1 cellular context compared by ENCODE assay signal in the genomic region with DNA sequence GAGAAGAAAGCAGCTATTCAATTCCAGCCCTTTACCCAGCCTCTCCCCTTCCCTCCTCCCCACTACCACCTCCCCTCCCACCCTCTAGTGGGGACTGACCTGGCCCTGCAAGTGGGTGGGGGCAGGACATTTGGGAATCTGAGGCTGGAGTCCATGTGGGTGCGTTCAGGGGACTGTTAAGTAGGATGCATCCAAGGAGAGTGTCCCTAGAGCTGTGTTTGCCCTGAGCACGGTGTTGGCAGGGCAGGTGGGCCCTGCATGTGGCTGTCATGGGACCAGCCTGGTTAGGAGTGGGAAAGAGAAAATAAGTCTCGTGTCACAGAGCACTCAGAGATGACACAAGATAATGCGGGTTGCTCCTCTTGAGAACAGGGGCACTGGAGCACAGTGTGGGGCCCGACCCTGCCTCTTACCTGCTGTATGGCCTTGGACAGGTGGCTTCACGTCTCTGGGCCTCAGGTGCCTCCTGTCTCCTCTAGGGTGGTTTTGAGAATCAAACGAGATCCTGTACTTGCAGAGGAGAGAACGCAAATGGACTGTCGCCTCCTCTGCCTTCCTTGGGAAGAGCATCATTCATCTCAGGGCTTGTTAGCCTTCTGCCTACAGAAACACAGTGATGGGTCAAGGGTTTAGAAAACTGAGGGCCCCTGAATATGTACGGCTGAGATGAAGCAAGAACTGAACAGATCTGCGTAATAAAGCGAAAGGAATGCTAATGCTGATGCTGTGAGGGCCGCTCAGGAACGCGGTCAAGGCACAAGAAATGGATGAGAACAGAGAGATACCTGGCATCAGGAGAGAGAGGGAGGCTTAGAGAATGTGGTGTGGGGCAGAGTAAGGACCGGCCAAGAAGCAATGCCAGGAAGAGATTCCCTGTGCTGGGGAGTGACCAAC.
TF ChIP-seq lines count a peak whose summit lies in the region.

No MANE protein-coding gene starts in this region.

TF ChIP-seq in HepG2, 621 proteins besides CTCF, POLR2A, EP300 and RAD21 (continued from another document and continues in another):
- peak; percentile 70; the same call in 1 of the 2 replicates for TF ChIP-seq ARID5B (CRISPR knock-in tag; IDR thresholded peaks at IDR 0.05)
- peak; percentile 60 for TF ChIP-seq THAP11 (CRISPR knock-in tag; IDR thresholded peaks at IDR 0.05)
- 0 out of 2 replicates have a peak, but pooled peaks have one; percentile 58 for TF ChIP-seq TBX2 (CRISPR knock-in tag; IDR thresholded peaks at IDR 0.05; ENCODE audit: borderline replicate concordance)
- TF ChIP-seq, protein P1, sequence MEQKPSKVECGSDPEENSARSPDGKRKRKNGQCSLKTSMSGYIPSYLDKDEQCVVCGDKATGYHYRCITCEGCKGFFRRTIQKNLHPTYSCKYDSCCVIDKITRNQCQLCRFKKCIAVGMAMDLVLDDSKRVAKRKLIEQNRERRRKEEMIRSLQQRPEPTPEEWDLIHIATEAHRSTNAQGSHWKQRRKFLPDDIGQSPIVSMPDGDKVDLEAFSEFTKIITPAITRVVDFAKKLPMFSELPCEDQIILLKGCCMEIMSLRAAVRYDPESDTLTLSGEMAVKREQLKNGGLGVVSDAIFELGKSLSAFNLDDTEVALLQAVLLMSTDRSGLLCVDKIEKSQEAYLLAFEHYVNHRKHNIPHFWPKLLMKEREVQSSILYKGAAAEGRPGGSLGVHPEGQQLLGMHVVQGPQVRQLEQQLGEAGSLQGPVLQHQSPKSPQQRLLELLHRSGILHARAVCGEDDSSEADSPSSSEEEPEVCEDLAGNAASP (CRISPR knock-in tag; IDR thresholded peaks at IDR 0.05; ENCODE audit: borderline replicate concordance), result peak; percentile 85; the same call in 1 of the 2 replicates
- TF ChIP-seq CREBL2 (CRISPR knock-in tag; IDR thresholded peaks at IDR 0.05; ENCODE audit: borderline replicate concordance), result 0 out of 2 replicates have a peak, but pooled peaks have one; percentile 67
- 0 out of 2 replicates have a peak, but pooled peaks have one; percentile 8 for TF ChIP-seq MYNN (CRISPR knock-in tag; IDR thresholded peaks at IDR 0.05; ENCODE audit: low read depth)
- TF ChIP-seq GFI1 (CRISPR knock-in tag; IDR thresholded peaks at IDR 0.05; ENCODE audit: borderline replicate concordance), result 0 out of 2 replicates have a peak, but pooled peaks have one; percentile 8
- no peak for TF ChIP-seq PAX8 (CRISPR knock-in tag; IDR thresholded peaks at IDR 0.05; ENCODE audit: borderline replicate concordance)
- TF ChIP-seq HNF4A (CRISPR knock-in tag; IDR thresholded peaks at IDR 0.05), result peak; percentile 82
- no peak for TF ChIP-seq NFYC (CRISPR knock-in tag; IDR thresholded peaks at IDR 0.05)
- 0 out of 2 replicates have a peak, but pooled peaks have one; percentile 3 for TF ChIP-seq ATF7 (IDR thresholded peaks at IDR 0.05)
- TF ChIP-seq ATF7 (CRISPR knock-in tag; IDR thresholded peaks at IDR 0.05), result 0 out of 2 replicates have a peak, but pooled peaks have one; percentile 2
- 0 out of 2 replicates have a peak, but pooled peaks have one; percentile 49 for TF ChIP-seq ZSCAN21 (CRISPR knock-in tag; IDR thresholded peaks at IDR 0.05; ENCODE audit: borderline replicate concordance)
- TF ChIP-seq, protein P2, sequence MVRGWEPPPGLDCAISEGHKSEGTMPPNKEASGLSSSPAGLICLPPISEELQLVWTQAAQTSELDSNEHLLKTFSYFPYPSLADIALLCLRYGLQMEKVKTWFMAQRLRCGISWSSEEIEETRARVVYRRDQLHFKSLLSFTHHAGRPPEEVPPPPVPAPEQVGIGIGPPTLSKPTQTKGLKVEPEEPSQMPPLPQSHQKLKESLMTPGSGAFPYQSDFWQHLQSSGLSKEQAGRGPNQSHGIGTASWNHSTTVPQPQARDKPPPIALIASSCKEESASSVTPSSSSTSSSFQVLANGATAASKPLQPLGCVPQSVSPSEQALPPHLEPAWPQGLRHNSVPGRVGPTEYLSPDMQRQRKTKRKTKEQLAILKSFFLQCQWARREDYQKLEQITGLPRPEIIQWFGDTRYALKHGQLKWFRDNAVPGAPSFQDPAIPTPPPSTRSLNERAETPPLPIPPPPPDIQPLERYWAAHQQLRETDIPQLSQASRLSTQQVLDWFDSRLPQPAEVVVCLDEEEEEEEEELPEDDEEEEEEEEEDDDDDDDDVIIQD (CRISPR knock-in tag; IDR thresholded peaks at IDR 0.05; ENCODE audit: low read depth), result peak; percentile 86; the same call in 1 of the 2 replicates
- 0 out of 2 replicates have a peak, but pooled peaks have one; percentile 74 for TF ChIP-seq NFATC3 (CRISPR knock-in tag; IDR thresholded peaks at IDR 0.05)
- TF ChIP-seq, protein P3, sequence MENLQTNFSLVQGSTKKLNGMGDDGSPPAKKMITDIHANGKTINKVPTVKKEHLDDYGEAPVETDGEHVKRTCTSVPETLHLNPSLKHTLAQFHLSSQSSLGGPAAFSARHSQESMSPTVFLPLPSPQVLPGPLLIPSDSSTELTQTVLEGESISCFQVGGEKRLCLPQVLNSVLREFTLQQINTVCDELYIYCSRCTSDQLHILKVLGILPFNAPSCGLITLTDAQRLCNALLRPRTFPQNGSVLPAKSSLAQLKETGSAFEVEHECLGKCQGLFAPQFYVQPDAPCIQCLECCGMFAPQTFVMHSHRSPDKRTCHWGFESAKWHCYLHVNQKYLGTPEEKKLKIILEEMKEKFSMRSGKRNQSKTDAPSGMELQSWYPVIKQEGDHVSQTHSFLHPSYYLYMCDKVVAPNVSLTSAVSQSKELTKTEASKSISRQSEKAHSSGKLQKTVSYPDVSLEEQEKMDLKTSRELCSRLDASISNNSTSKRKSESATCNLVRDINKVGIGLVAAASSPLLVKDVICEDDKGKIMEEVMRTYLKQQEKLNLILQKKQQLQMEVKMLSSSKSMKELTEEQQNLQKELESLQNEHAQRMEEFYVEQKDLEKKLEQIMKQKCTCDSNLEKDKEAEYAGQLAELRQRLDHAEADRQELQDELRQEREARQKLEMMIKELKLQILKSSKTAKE (CRISPR knock-in tag; IDR thresholded peaks at IDR 0.05; ENCODE audit: borderline replicate concordance), result peak; percentile 38; the same call in 1 of the 2 replicates
- TF ChIP-seq, protein P4, sequence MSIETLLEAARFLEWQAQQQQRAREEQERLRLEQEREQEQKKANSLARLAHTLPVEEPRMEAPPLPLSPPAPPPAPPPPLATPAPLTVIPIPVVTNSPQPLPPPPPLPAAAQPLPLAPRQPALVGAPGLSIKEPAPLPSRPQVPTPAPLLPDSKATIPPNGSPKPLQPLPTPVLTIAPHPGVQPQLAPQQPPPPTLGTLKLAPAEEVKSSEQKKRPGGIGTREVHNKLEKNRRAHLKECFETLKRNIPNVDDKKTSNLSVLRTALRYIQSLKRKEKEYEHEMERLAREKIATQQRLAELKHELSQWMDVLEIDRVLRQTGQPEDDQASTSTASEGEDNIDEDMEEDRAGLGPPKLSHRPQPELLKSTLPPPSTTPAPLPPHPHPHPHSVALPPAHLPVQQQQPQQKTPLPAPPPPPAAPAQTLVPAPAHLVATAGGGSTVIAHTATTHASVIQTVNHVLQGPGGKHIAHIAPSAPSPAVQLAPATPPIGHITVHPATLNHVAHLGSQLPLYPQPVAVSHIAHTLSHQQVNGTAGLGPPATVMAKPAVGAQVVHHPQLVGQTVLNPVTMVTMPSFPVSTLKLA (IDR thresholded peaks at IDR 0.05), result 0 out of 2 replicates have a peak, but pooled peaks have one; percentile 1
- TF ChIP-seq ZNF431 (CRISPR knock-in tag; IDR thresholded peaks at IDR 0.05; ENCODE audit: borderline replicate concordance, low read depth), result 0 out of 2 replicates have a peak, but pooled peaks have one; percentile 14
- TF ChIP-seq HNF4G (IDR thresholded peaks at IDR 0.05; ENCODE audit: borderline replicate concordance, low read depth, low read length), result peak; percentile 73
- peak; percentile 27; the same call in 1 of the 2 replicates for TF ChIP-seq HNF4G (CRISPR knock-in tag; IDR thresholded peaks at IDR 0.05; ENCODE audit: borderline replicate concordance, low read depth)
- TF ChIP-seq ZNF296 (CRISPR knock-in tag; conservative IDR thresholded peaks at IDR 0.05), result 0 out of 2 replicates have a peak, but pooled peaks have one; percentile 25
- no peak; the same call in 1 of the 2 replicates for TF ChIP-seq ZNF101 (CRISPR knock-in tag; IDR thresholded peaks at IDR 0.05; ENCODE audit: borderline replicate concordance, low read depth)
- peak; percentile 11 for TF ChIP-seq SPEN (CRISPR knock-in tag; IDR thresholded peaks at IDR 0.05; ENCODE audit: low read depth)
- TF ChIP-seq CEBPZ (IDR thresholded peaks at IDR 0.05; ENCODE audit: low read length), result no peak
- 0 out of 2 replicates have a peak, but pooled peaks have one; percentile 5 for TF ChIP-seq ZNF766 (CRISPR knock-in tag; IDR thresholded peaks at IDR 0.05; ENCODE audit: borderline replicate concordance)
- peak; percentile 15; the same call in 1 of the 2 replicates for TF ChIP-seq MED13 (CRISPR knock-in tag; IDR thresholded peaks at IDR 0.05)
- TF ChIP-seq SP4 (CRISPR knock-in tag; IDR thresholded peaks at IDR 0.05), result peak; percentile 75; the same call in 1 of the 2 replicates
- TF ChIP-seq ARNTL (CRISPR knock-in tag; IDR thresholded peaks at IDR 0.05), result peak; percentile 42; the same call in 1 of the 2 replicates
- peak; percentile 53; the same call in 1 of the 2 replicates for TF ChIP-seq ZNF788 (CRISPR knock-in tag; IDR thresholded peaks at IDR 0.05; ENCODE audit: borderline replicate concordance)
- TF ChIP-seq ZNF781 (CRISPR knock-in tag; IDR thresholded peaks at IDR 0.05; ENCODE audit: borderline replicate concordance, not compliant biosample characterization), result peak; percentile 48
- no peak for TF ChIP-seq CBX1 (IDR thresholded peaks at IDR 0.05; ENCODE audit: low read depth)
- no peak for TF ChIP-seq HDAC1 (CRISPR knock-in tag; IDR thresholded peaks at IDR 0.05)
- 0 out of 2 replicates have a peak, but pooled peaks have one; percentile 2 for TF ChIP-seq ZSCAN31 (CRISPR knock-in tag; IDR thresholded peaks at IDR 0.05; ENCODE audit: low read depth)
- TF ChIP-seq GATAD2A (CRISPR knock-in tag; IDR thresholded peaks at IDR 0.05), result peak; percentile 82
- TF ChIP-seq PAF1 (CRISPR knock-in tag; IDR thresholded peaks at IDR 0.05), result no peak
- TF ChIP-seq, protein P5, sequence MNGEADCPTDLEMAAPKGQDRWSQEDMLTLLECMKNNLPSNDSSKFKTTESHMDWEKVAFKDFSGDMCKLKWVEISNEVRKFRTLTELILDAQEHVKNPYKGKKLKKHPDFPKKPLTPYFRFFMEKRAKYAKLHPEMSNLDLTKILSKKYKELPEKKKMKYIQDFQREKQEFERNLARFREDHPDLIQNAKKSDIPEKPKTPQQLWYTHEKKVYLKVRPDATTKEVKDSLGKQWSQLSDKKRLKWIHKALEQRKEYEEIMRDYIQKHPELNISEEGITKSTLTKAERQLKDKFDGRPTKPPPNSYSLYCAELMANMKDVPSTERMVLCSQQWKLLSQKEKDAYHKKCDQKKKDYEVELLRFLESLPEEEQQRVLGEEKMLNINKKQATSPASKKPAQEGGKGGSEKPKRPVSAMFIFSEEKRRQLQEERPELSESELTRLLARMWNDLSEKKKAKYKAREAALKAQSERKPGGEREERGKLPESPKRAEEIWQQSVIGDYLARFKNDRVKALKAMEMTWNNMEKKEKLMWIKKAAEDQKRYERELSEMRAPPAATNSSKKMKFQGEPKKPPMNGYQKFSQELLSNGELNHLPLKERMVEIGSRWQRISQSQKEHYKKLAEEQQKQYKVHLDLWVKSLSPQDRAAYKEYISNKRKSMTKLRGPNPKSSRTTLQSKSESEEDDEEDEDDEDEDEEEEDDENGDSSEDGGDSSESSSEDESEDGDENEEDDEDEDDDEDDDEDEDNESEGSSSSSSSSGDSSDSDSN (CRISPR knock-in tag; IDR thresholded peaks at IDR 0.05), result peak; percentile 15; the same call in 1 of the 2 replicates
